8 cellular contexts compared by ENCODE assay signal in the genomic region with DNA sequence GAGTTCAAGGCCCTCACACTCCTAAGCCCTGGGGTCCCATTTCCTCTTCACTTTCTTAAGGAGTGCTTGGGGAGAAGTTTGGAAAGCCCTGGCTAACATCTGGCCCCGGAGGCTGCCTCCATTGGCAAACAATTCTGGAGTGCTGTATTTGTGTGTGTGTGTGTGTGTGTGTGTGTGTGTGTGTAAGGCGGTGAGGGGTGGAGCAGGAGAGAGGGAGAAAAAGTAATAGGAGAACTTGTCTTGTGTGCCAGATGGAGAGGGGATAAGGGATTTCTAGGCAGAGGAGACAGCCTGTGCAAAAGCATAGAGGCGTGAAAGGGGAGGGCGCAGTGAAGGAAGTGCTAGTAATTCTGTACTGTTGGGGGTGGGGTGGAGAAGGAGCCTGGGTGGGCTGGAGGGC. TPM values are rescaled to one million over a fixed set of nuclear protein-coding genes. Genes with fewer than 3 reads are reported as not detected.
A peak's percentile ranks its signal among the peaks of the same experiment; 100 is the strongest.
DNase-seq lines count a peak whose midpoint lies in the region; ATAC-seq and TF ChIP-seq lines count a peak whose summit lies in the region.

No MANE protein-coding gene starts in this region.

- peaks cover 8 to 12% of the 10 kb centered on the region in 2 donors for H3K4me1 ChIP-seq in naive thymus-derived CD4-positive, alpha-beta T cell (ENCODE audit: control insufficient read depth in 2 of 2, insufficient read depth in 2 of 2, low read length in 2 of 2)

- H3K4me3 ChIP-seq in naive thymus-derived CD4-positive, alpha-beta T cell (ENCODE audit: low read length): peak overlapping the region; percentile 78

- H3K27me3 ChIP-seq in naive thymus-derived CD4-positive, alpha-beta T cell (ENCODE audit: control insufficient read depth in 2 of 2, insufficient read depth in 2 of 2, low read length in 2 of 2): no peaks in the 10 kb centered on the region

- no peaks in the 10 kb centered on the region for H3K9me3 Mint-ChIP-seq in chondrocyte (ENCODE audit: low read depth)
- H3K9me3 Mint-ChIP-seq in naive thymus-derived CD4-positive, alpha-beta T cell: peaks cover 0 to 2% (median 0%) of the 10 kb centered on the region in 11 donors

- H3K4me3 Mint-ChIP-seq in chondrocyte (ENCODE audit: unreplicated experiment): peak overlapping the region; percentile 88
- H3K4me3 Mint-ChIP-seq in naive thymus-derived CD4-positive, alpha-beta T cell: peak overlapping the region; percentile 73 to 95 (median 86)

- DNase-seq in GM10266 (ENCODE audit: extremely low spot score): peak; percentile 17
- DNase-seq in NCI-H2227 (lab: John Stamatoyannopoulos, UW; ENCODE audit: unreplicated experiment): peak; percentile 51
- DNase-seq in chondrocyte (ENCODE audit: low spot score): no peak
- no peak for DNase-seq in naive thymus-derived CD4-positive, alpha-beta T cell
- DNase-seq in kidney tubule cell (ENCODE audit: low spot score): no peak
- DNase-seq in stimulated activated CD8-positive, alpha-beta memory T cell treated with anti-CD3 and anti-CD28 coated beads, Interleukin-4, amount 100 ng/mL, for 48 hours: no peak

- H3K27ac ChIP-seq in naive thymus-derived CD4-positive, alpha-beta T cell (ENCODE audit: low read depth, low read length): no peak overlapping the region

- no peak for TF ChIP-seq CTCF in GM10266 (IDR thresholded peaks at IDR 0.05; ENCODE audit: control insufficient read depth, insufficient read depth, low read depth, missing control alignments)
- TF ChIP-seq CTCF in chondrocyte (IDR thresholded peaks at IDR 0.05): no peak

- H3K36me3 ChIP-seq in naive thymus-derived CD4-positive, alpha-beta T cell (ENCODE audit: control insufficient read depth in 2 of 3, insufficient read depth in 3 of 3, low read length in 3 of 3): no peaks in the 10 kb centered on the region

- H3K27me3 Mint-ChIP-seq in chondrocyte (ENCODE audit: low read depth): no peaks in the 10 kb centered on the region
- peaks cover 0 to 35% (median 10%) of the 10 kb centered on the region in 5 donors for H3K27me3 Mint-ChIP-seq in naive thymus-derived CD4-positive, alpha-beta T cell

- H3K36me3 Mint-ChIP-seq in chondrocyte (ENCODE audit: low read depth): peaks cover 2% of the 10 kb centered on the region
- H3K36me3 Mint-ChIP-seq in naive thymus-derived CD4-positive, alpha-beta T cell: peaks cover 0 to 3% (median 0%) of the 10 kb centered on the region in 5 donors

- CTCF ChIA-PET in naive thymus-derived CD4-positive, alpha-beta T cell (lab: Charles Lee): interaction anchor here (2.0 kb wide), 1 partner anchor 55 kb away, joined by 10 read pairs; no protein-coding TSS in a partner anchor

- H3K9me3 ChIP-seq in naive thymus-derived CD4-positive, alpha-beta T cell (ENCODE audit: control insufficient read depth in 2 of 3, low read length in 3 of 3): no peaks in the 10 kb centered on the region

- ATAC-seq in naive thymus-derived CD4-positive, alpha-beta T cell: no peak
- no peak for ATAC-seq in GM19452 (IDR thresholded peaks at IDR 0.05; ENCODE audit: unreplicated experiment)
- ATAC-seq in HG03571 (IDR thresholded peaks at IDR 0.05; ENCODE audit: unreplicated experiment): no peak

- H3K4me1 Mint-ChIP-seq in chondrocyte (ENCODE audit: low read depth): peaks cover 35% of the 10 kb centered on the region
- peaks cover 22 to 32% (median 28%) of the 10 kb centered on the region in 7 donors for H3K4me1 Mint-ChIP-seq in naive thymus-derived CD4-positive, alpha-beta T cell

- intact Hi-C loops in naive thymus-derived CD4-positive, alpha-beta T cell (cut with micrococcal nuclease): loop anchor here (1.0 to 10.0 kb wide), 6 partner anchors 55 to 218 kb away; a partner anchor contains a TSS

- H3K27ac Mint-ChIP-seq in chondrocyte (ENCODE audit: unreplicated experiment): peak overlapping the region; percentile 71
- peak overlapping the region in 5 of 9 donors; percentile 5 to 62 (median 51) for H3K27ac Mint-ChIP-seq in naive thymus-derived CD4-positive, alpha-beta T cell

- POLR2A ChIA-PET in naive thymus-derived CD4-positive, alpha-beta T cell (lab: Charles Lee): interaction anchor here (0.5 to 2.6 kb wide), 4 partner anchors 8 to 169 kb away, joined by 3 to 27 read pairs (median 4); no protein-coding TSS in a partner anchor

RNA-seq across cellular contexts. Expression of a gene that starts 0.6 kb away (rescaled TPM):
- 17.3 to 35.1 TPM (median 17.7 TPM) in 3 replicates for total RNA-seq in chondrocyte
- total RNA-seq in naive thymus-derived CD4-positive, alpha-beta T cell: 10 to 100 TPM; 13.2 to 24.2 (median 19.4) TPM
- polyA plus RNA-seq in naive thymus-derived CD4-positive, alpha-beta T cell: 1 to 10 TPM; 3.6 to 7.9 TPM

Comparison
In these comparisons a context has a peak if more than half of its experiments do, and no peak if none do; other contexts are left out.
1. DNase-seq: peak in GM10266 (single experiment) and NCI-H2227 (single experiment); none in chondrocyte (single experiment), naive thymus-derived CD4-positive, alpha-beta T cell (0 of 9), kidney tubule cell (single experiment) and stimulated activated CD8-positive, alpha-beta memory T cell treated with anti-CD3 and anti-CD28 coated beads, Interleukin-4, amount 100 ng/mL, for 48 hours (single experiment).